ENCODE assay signal across 20 cellular contexts in the genomic region with DNA sequence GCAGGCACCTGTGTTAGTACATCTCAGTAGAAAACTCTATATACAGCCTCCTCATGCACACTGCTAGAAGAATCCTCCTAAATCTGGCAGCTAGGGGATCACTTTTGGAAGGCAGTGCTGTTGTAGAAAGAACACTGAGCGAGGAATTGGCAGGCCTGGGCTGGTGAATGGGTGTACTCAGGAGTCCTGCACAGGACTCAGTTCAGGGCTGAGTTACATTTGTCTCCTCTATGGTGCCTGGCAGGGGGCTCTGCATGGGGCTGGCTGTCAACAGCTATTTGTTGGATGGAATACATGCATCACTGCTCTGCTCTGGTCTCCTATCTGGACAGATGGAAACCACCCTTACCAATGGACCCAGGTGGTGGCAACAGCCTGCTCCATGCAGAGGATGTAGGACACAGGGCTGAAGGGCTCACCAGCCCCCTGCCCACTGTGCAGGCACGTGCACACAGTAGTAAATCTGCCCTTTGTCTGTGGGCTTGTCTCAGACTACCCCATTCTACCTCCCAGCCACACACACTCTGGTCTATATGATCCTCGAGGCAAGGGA.
DNase-seq lines count a peak whose midpoint lies in the region; ATAC-seq, FAIRE-seq and TF ChIP-seq lines count a peak whose summit lies in the region.
"Had no signal": no experiment of that assay in that cellular context is flagged by ENCODE, and none has a peak within 500 bp of the region (broad histone marks: within the 10 kb centered on the region; RNA-seq: fewer than 3 reads in every experiment).

No MANE protein-coding gene starts in this region.

- POLR2A ChIA-PET in Caco-2 (lab: Charles Lee) (no interaction called here), H1 (lab: Charles Lee; ENCODE audit: partially characterized antibody) (interaction anchor here (1.1 kb wide), 1 partner anchor 15 kb away, joined by 3 read pairs; no protein-coding TSS in a partner anchor)

- no peaks in the 10 kb centered on the region for H4K20me1 ChIP-seq in KMS-11 (ENCODE audit: insufficient read depth)
- no peaks in the 10 kb centered on the region for H4K20me1 ChIP-seq in H1 (replicated peaks in 1 of 2; ENCODE audit: control insufficient read depth in 1 of 2, insufficient read depth in 2 of 2, low read length in 2 of 2)
- H4K20me1 ChIP-seq in smooth muscle cell (ENCODE audit: low read depth), result no peaks in the 10 kb centered on the region

- DNase-seq in Caco-2, result no peak
- DNase-seq in H1 (ENCODE audit: low read depth in 1 of 2, low spot score in 2 of 2), result no peak
- DNase-seq in smooth muscle cell (lab: John Stamatoyannopoulos, UW; ENCODE audit: unreplicated experiment), result no peak
- DNase-seq in OCI-M2 (lab: John Stamatoyannopoulos, UW; ENCODE audit: unreplicated experiment), result no peak
- DNase-seq in adrenal gland, result no peak
- DNase-seq: naive B cell; NCI-H1105; NCI-H2029; NCI-H345; NCI-H82; ovary; Right ventricle myocardium superior; stimulated activated CD8-positive, alpha-beta memory T cell treated with anti-CD3 and anti-CD28 coated beads, Interleukin-4, amount 100 ng/mL, for 48 hours; substantia nigra had no signal

- H3K27ac ChIP-seq in KMS-11 (no peak overlapping the region; the same call in 1 of the 2 replicates), H1 (ENCODE audit: low read depth, low read length) (no peak overlapping the region), smooth muscle cell (ENCODE audit: low read depth) (peak overlapping the region; percentile 79), adrenal gland (no peak overlapping the region)
- H3K27ac ChIP-seq: ovary, vagina had no signal

- H3K4me3 Mint-ChIP-seq in Caco-2 (ENCODE audit: unreplicated experiment), result no peak overlapping the region
- H3K4me3 Mint-ChIP-seq: activated CD4-positive, alpha-beta T cell treated with anti-CD3 and anti-CD28 coated beads, Interleukin-2, amount 10 ng/mL, durations not matched to agents 7 days and 5 days; CD4-positive, CD25-positive, alpha-beta regulatory T cell; dendritic cell treated with granulocyte-macrophage colony-stimulating factor and Interleukin-4, amounts not matched to agents 40 ng/mL and 50 ng/mL, for 4 days; naive B cell had no signal

- H2BK5ac ChIP-seq in H1 (ENCODE audit: low read depth, low read length), result no peak overlapping the region; the same call in 1 of the 2 replicates

- peaks cover 23% of the 10 kb centered on the region for H3K4me1 Mint-ChIP-seq in Caco-2 (ENCODE audit: low read depth, unreplicated experiment)
- H3K4me1 Mint-ChIP-seq: naive B cell had no signal

- H3K36me3 ChIP-seq in Caco-2 (ENCODE audit: control insufficient read depth, insufficient read depth, low read length) (no peaks in the 10 kb centered on the region), KMS-11 (ENCODE audit: insufficient read depth) (no peaks in the 10 kb centered on the region), H1 (ENCODE audit: control insufficient read depth in 2 of 4, insufficient read depth in 4 of 4, low read length in 3 of 4) (no peaks in the 10 kb centered on the region), smooth muscle cell (ENCODE audit: low read depth) (no peaks in the 10 kb centered on the region), adrenal gland (replicated peaks in 1 of 2) (no peaks in the 10 kb centered on the region)
- H3K36me3 ChIP-seq: ovary, vagina had no signal

- no peak overlapping the region for H4K5ac ChIP-seq in H1 (ENCODE audit: insufficient read length, low read depth, low read length)

- H3K4me1 ChIP-seq in Caco-2, result peaks cover 22% of the 10 kb centered on the region
- H3K4me1 ChIP-seq in KMS-11 (ENCODE audit: low read depth, poor library complexity, severe bottlenecking), result peaks cover 77% of the 10 kb centered on the region
- H3K4me1 ChIP-seq in H1 (replicated peaks in 1 of 4; ENCODE audit: control insufficient read depth in 3 of 4, insufficient read depth in 4 of 4, low read length in 3 of 4), result peaks cover 0 to 11% (median 0%) of the 10 kb centered on the region in 4 experiments; a peak in 2 of 7 replicates
- H3K4me1 ChIP-seq in smooth muscle cell (ENCODE audit: low read depth), result peaks cover 10% of the 10 kb centered on the region
- H3K4me1 ChIP-seq in adrenal gland (replicated peaks in 1 of 2), result peaks cover 0 to 10% of the 10 kb centered on the region in 2 donors

- no peak overlapping the region for H3K23ac ChIP-seq in H1 (ENCODE audit: insufficient read length)

- peak overlapping the region; percentile 33 for H3K27ac Mint-ChIP-seq in Caco-2 (ENCODE audit: unreplicated experiment)
- H3K27ac Mint-ChIP-seq: activated CD4-positive, alpha-beta T cell treated with anti-CD3 and anti-CD28 coated beads, Interleukin-2, amount 10 ng/mL, durations not matched to agents 7 days and 5 days; CD4-positive, CD25-positive, alpha-beta regulatory T cell; dendritic cell treated with granulocyte-macrophage colony-stimulating factor and Interleukin-4, amounts not matched to agents 40 ng/mL and 50 ng/mL, for 4 days had no signal

- H3K79me1 ChIP-seq in H1 (ENCODE audit: low read depth, low read length), result no peaks in the 10 kb centered on the region

- H2BK120ac ChIP-seq in H1 (replicated peaks; ENCODE audit: low read depth, low read length), result no peak overlapping the region

- no peak overlapping the region for H2BK15ac ChIP-seq in H1 (ENCODE audit: low read length)

- peak overlapping the region; percentile 81; the same call in 1 of the 2 replicates for H2BK12ac ChIP-seq in H1 (ENCODE audit: low read depth, low read length)

- peaks cover 13% of the 10 kb centered on the region for H3F3A ChIP-seq in smooth muscle cell (ENCODE audit: low read depth)

- H3K9me3 Mint-ChIP-seq in Caco-2 (ENCODE audit: unreplicated experiment), result no peaks in the 10 kb centered on the region
- H3K9me3 Mint-ChIP-seq: activated CD4-positive, alpha-beta T cell treated with anti-CD3 and anti-CD28 coated beads, Interleukin-2, amount 10 ng/mL, durations not matched to agents 7 days and 5 days; CD4-positive, CD25-positive, alpha-beta regulatory T cell; dendritic cell treated with granulocyte-macrophage colony-stimulating factor and Interleukin-4, amounts not matched to agents 40 ng/mL and 50 ng/mL, for 4 days; naive B cell had no signal

- no peak overlapping the region for H3K14ac ChIP-seq in H1 (ENCODE audit: insufficient read length)

- TF ChIP-seq CTCF in Caco-2 (IDR thresholded peaks at IDR 0.05; ENCODE audit: insufficient read depth in 1 of 2, low read depth in 1 of 2, low read length in 1 of 2, severe bottlenecking in 1 of 2, unreplicated experiment in 1 of 2) (no peak), KMS-11 (conservative IDR thresholded peaks at IDR 0.05; ENCODE audit: low read depth, low read length) (no peak), H1 (IDR thresholded peaks at IDR 0.05; ENCODE audit: control extremely low read depth in 1 of 3, insufficient read depth in 1 of 3, low read depth in 1 of 3, low read length in 3 of 3) (no peak), smooth muscle cell (IDR thresholded peaks at IDR 0.05; ENCODE audit: borderline replicate concordance, insufficient read depth, poor library complexity, severe bottlenecking) (no peak), adrenal gland (IDR thresholded peaks at IDR 0.05) (no peak)

- TF ChIP-seq EP300 in H1 (IDR thresholded peaks at IDR 0.05; ENCODE audit: borderline replicate concordance in 1 of 2, low read depth in 2 of 2, low read length in 2 of 2), result no peak

- peak overlapping the region; percentile 58 for H4K91ac ChIP-seq in H1 (replicated peaks; ENCODE audit: insufficient read length, low read length)

- no peak overlapping the region for H3K4me3 ChIP-seq in Caco-2 (ENCODE audit: low read depth, low read length)
- H3K4me3 ChIP-seq in KMS-11 (IDR thresholded peaks at IDR 0.05; ENCODE audit: insufficient read depth, low read depth, low read length), result no peak overlapping the region
- H3K4me3 ChIP-seq in H1 (ENCODE audit: extremely low read depth in 1 of 4, insufficient read depth in 2 of 4, low read depth in 3 of 4, low read length in 4 of 4), result no peak overlapping the region
- no peak overlapping the region for H3K4me3 ChIP-seq in smooth muscle cell
- H3K4me3 ChIP-seq in adrenal gland, result no peak overlapping the region
- H3K4me3 ChIP-seq: ovary, vagina had no signal

- BruUV-seq in Caco-2 (replicated peaks; lab: Mats Ljungman, UMichigan), result no TSS peak

- no peak overlapping the region for H2BK20ac ChIP-seq in H1 (ENCODE audit: low read length)

- WGBS in H1 (ENCODE audit: extremely low coverage in 1 of 2, insufficient coverage in 1 of 2, insufficient read length in 1 of 2, insufficient replicate concordance in 2 of 2, low coverage in 1 of 2, low lambda C conversion rate in 2 of 2, missing lambda C conversion rate in 1 of 2), 2 experiments, result 63% methylated on average over 3 of the region's 3 CpGs; no CpG with 5 or more reads in 1 of the 2 experiments
- WGBS in smooth muscle cell (ENCODE audit: low lambda C conversion rate), result 48% methylated on average over 3 of the region's 3 CpGs
- 56 to 97% (median 59%) methylated on average over 2 to 3 of the region's 3 CpGs for WGBS in adrenal gland, 4 donors

- CTCF ChIA-PET in Caco-2 (lab: Charles Lee) (interaction anchor here (1.2 kb wide), 1 partner anchor 306 kb away, joined by 3 read pairs; no protein-coding TSS in a partner anchor), H1 (lab: Charles Lee; ENCODE audit: partially characterized antibody) (interaction anchor here (0.6 to 1.6 kb wide), 4 partner anchors 11 to 133 kb away, joined by 3 to 5 read pairs (median 3); no protein-coding TSS in a partner anchor)

- no peak overlapping the region for H3K4me2 ChIP-seq in KMS-11
- no peak overlapping the region for H3K4me2 ChIP-seq in H1 (ENCODE audit: insufficient read depth in 1 of 2, low read depth in 2 of 2, low read length in 2 of 2)
- H3K4me2 ChIP-seq in smooth muscle cell, result peak overlapping the region; percentile 6

- no peak overlapping the region for H2AK5ac ChIP-seq in H1 (ENCODE audit: low read depth, low read length)

- no peaks in the 10 kb centered on the region for H3K27me3 Mint-ChIP-seq in Caco-2 (ENCODE audit: insufficient read depth, unreplicated experiment)
- H3K27me3 Mint-ChIP-seq: activated CD4-positive, alpha-beta T cell treated with anti-CD3 and anti-CD28 coated beads, Interleukin-2, amount 10 ng/mL, durations not matched to agents 7 days and 5 days; CD4-positive, CD25-positive, alpha-beta regulatory T cell; dendritic cell treated with granulocyte-macrophage colony-stimulating factor and Interleukin-4, amounts not matched to agents 40 ng/mL and 50 ng/mL, for 4 days had no signal

- H4K8ac ChIP-seq in H1 (ENCODE audit: extremely low read depth, insufficient read depth, low read length), result no peak overlapping the region

- H3K9ac ChIP-seq in KMS-11, result no peak overlapping the region
- no peak overlapping the region for H3K9ac ChIP-seq in H1 (replicated peaks in 1 of 4; ENCODE audit: extremely low read depth in 1 of 4, low read depth in 3 of 4, low read length in 3 of 4)
- H3K9ac ChIP-seq in smooth muscle cell (ENCODE audit: low read depth), result no peak overlapping the region

- H3K23me2 ChIP-seq in H1 (ENCODE audit: low read depth, low read length), result no peaks in the 10 kb centered on the region

- no peak for ATAC-seq in GM21737 (IDR thresholded peaks at IDR 0.05; ENCODE audit: unreplicated experiment)

- TF ChIP-seq RAD21 in H1 (IDR thresholded peaks at IDR 0.05 in 1 of 2, conservative IDR thresholded peaks at IDR 0.05 in 1 of 2; ENCODE audit: low read depth in 2 of 2, low read length in 2 of 2), result no peak

- no peaks in the 10 kb centered on the region for H3K36me3 Mint-ChIP-seq in Caco-2 (ENCODE audit: insufficient read depth, unreplicated experiment)
- H3K36me3 Mint-ChIP-seq: CD4-positive, CD25-positive, alpha-beta regulatory T cell; naive B cell had no signal

- H3K79me2 ChIP-seq in KMS-11 (ENCODE audit: insufficient read depth, low read depth), result no peaks in the 10 kb centered on the region
- H3K79me2 ChIP-seq in H1 (ENCODE audit: control insufficient read depth in 1 of 2, insufficient read depth in 2 of 2, low read length in 2 of 2), result no peaks in the 10 kb centered on the region; a peak in 1 of 4 replicates
- H3K79me2 ChIP-seq in smooth muscle cell (ENCODE audit: low read depth), result no peaks in the 10 kb centered on the region

- H3K27me3 ChIP-seq in Caco-2 (replicated peaks; ENCODE audit: control insufficient read depth, insufficient read depth, low read length), result no peaks in the 10 kb centered on the region
- H3K27me3 ChIP-seq in KMS-11 (ENCODE audit: insufficient read depth, low read depth), result no peaks in the 10 kb centered on the region
- no peaks in the 10 kb centered on the region for H3K27me3 ChIP-seq in H1 (replicated peaks in 1 of 4; ENCODE audit: control insufficient read depth in 3 of 4, extremely low read depth in 1 of 4, insufficient read depth in 3 of 4, low read length in 3 of 4)
- H3K27me3 ChIP-seq in smooth muscle cell (ENCODE audit: low read depth), result no peaks in the 10 kb centered on the region
- no peaks in the 10 kb centered on the region for H3K27me3 ChIP-seq in adrenal gland
- H3K27me3 ChIP-seq: ovary, vagina had no signal

- no peak for FAIRE-seq in H1 (lab: Jason Lieb, UNC)

- H3K9me3 ChIP-seq in Caco-2, result no peaks in the 10 kb centered on the region
- H3K9me3 ChIP-seq in H1 (ENCODE audit: insufficient read depth in 2 of 2, low read depth in 1 of 2, low read length in 1 of 2), result no peaks in the 10 kb centered on the region
- no peaks in the 10 kb centered on the region for H3K9me3 ChIP-seq in smooth muscle cell (replicated peaks; ENCODE audit: low read depth)
- no peaks in the 10 kb centered on the region for H3K9me3 ChIP-seq in adrenal gland (replicated peaks in 1 of 3)
- H3K9me3 ChIP-seq: ovary, vagina had no signal

- TF ChIP-seq POLR2A in H1 (IDR thresholded peaks at IDR 0.05; ENCODE audit: control extremely low read depth in 1 of 2, low read depth in 2 of 2, low read length in 2 of 2) (no peak), adrenal gland (IDR thresholded peaks at IDR 0.05) (no peak)

- H3K4ac ChIP-seq in H1 (replicated peaks; ENCODE audit: insufficient read length, low read depth, low read length), result no peak overlapping the region

- H2AFZ ChIP-seq in KMS-11 (ENCODE audit: low read depth), result peak overlapping the region; percentile 22; the same call in 1 of the 2 replicates
- 0 out of 2 replicates have a peak overlapping the region, but pooled peaks have one; percentile 46 for H2AFZ ChIP-seq in H1 (ENCODE audit: low read length)
- H2AFZ ChIP-seq in smooth muscle cell (ENCODE audit: low read depth), result no peak overlapping the region

- no peak overlapping the region for H3K18ac ChIP-seq in H1 (ENCODE audit: extremely low read depth, low read length)

- H3K56ac ChIP-seq in H1 (replicated peaks; ENCODE audit: insufficient read length, low read depth, low read length), result no peak overlapping the region

- intact Hi-C loops in Caco-2 (cut with micrococcal nuclease; ENCODE audit: unreplicated experiment) (loop anchor here (5.0 to 10.0 kb wide), 2 partner anchors 70 to 158 kb away; no protein-coding TSS in a partner anchor), adrenal gland (cut with DNase I) (loop anchor here (5.0 to 10.0 kb wide), 2 partner anchors 240 to 528 kb away; no protein-coding TSS in a partner anchor)
